ENCODE assay signal across 8 cellular contexts in genomic region chr16:11977206-11978041, GRCh38. TPM values are rescaled to one million over a fixed set of nuclear protein-coding genes. Genes with fewer than 3 reads are reported as not detected.
DNase-seq lines count a peak whose midpoint lies in the region; ATAC-seq and TF ChIP-seq lines count a peak whose summit lies in the region.

No MANE protein-coding gene starts in this region.

- DNase-seq in GM12865 (ENCODE audit: low read depth), result no peak
- peak; percentile 81 for DNase-seq in RKO (ENCODE audit: low spot score)
- no peak for DNase-seq in effector memory CD4-positive, alpha-beta T cell
- no peak for DNase-seq in NCI-H748 (lab: John Stamatoyannopoulos, UW; ENCODE audit: unreplicated experiment)

- TF ChIP-seq CTCF in GM12865 (IDR thresholded peaks at IDR 0.05; ENCODE audit: insufficient read depth, low read depth, low read length, missing control alignments), result no peak

- H3K4me1 ChIP-seq in effector memory CD4-positive, alpha-beta T cell (ENCODE audit: control insufficient read depth, insufficient read depth, low read length, poor library complexity, severe bottlenecking), result peaks cover 9% of the 10 kb centered on the region
- peaks cover 24% of the 10 kb centered on the region for H3K4me1 ChIP-seq in mononuclear cell (ENCODE audit: insufficient read depth, low read length)

- H3K9me3 ChIP-seq in effector memory CD4-positive, alpha-beta T cell (ENCODE audit: control insufficient read depth, low read length), result no peaks in the 10 kb centered on the region
- H3K9me3 ChIP-seq in mononuclear cell (ENCODE audit: low read depth, low read length), result no peaks in the 10 kb centered on the region

- H3K27ac ChIP-seq in effector memory CD4-positive, alpha-beta T cell (ENCODE audit: insufficient read depth, low read length, poor library complexity, severe bottlenecking), result no peak overlapping the region

- H3K36me3 ChIP-seq in effector memory CD4-positive, alpha-beta T cell (ENCODE audit: control insufficient read depth, insufficient read depth, low read length), result no peaks in the 10 kb centered on the region

- peak overlapping the region; percentile 76 for H3K4me3 ChIP-seq in GM12865 (ENCODE audit: low read depth, low read length)
- H3K4me3 ChIP-seq in effector memory CD4-positive, alpha-beta T cell (ENCODE audit: insufficient read depth, low read depth, low read length, poor library complexity, severe bottlenecking), result peak overlapping the region; percentile 88
- H3K4me3 ChIP-seq in mononuclear cell (ENCODE audit: low read length), result peak overlapping the region; percentile 71

- no peak for ATAC-seq in HG02678 (IDR thresholded peaks at IDR 0.05; ENCODE audit: unreplicated experiment)
- no peak for ATAC-seq in GM18867 (IDR thresholded peaks at IDR 0.05; ENCODE audit: unreplicated experiment)
- ATAC-seq in GM19035 (IDR thresholded peaks at IDR 0.05; ENCODE audit: unreplicated experiment), result no peak

- no peaks in the 10 kb centered on the region for H3K27me3 ChIP-seq in effector memory CD4-positive, alpha-beta T cell (replicated peaks; ENCODE audit: control insufficient read depth, insufficient read depth, low read length, poor library complexity, severe bottlenecking)
- no peaks in the 10 kb centered on the region for H3K27me3 ChIP-seq in mononuclear cell (ENCODE audit: insufficient read depth, low read length)

RNA-seq across cellular contexts. Expression of gene SNX29, which starts 0.9 kb away (rescaled TPM):
- 35.9 TPM for total RNA-seq in mononuclear cell

RNA-seq across cellular contexts. Expression of gene TNFRSF17, which starts 12.4 kb away (rescaled TPM):
- 0.21 TPM for total RNA-seq in mononuclear cell

RNA-seq across cellular contexts. Expression of gene NPIPB2, which starts 35.6 kb away (rescaled TPM):
- total RNA-seq in mononuclear cell, result 6.0 TPM
